Comparison of ENCODE assay signal across 8 cellular contexts in the genomic region with DNA sequence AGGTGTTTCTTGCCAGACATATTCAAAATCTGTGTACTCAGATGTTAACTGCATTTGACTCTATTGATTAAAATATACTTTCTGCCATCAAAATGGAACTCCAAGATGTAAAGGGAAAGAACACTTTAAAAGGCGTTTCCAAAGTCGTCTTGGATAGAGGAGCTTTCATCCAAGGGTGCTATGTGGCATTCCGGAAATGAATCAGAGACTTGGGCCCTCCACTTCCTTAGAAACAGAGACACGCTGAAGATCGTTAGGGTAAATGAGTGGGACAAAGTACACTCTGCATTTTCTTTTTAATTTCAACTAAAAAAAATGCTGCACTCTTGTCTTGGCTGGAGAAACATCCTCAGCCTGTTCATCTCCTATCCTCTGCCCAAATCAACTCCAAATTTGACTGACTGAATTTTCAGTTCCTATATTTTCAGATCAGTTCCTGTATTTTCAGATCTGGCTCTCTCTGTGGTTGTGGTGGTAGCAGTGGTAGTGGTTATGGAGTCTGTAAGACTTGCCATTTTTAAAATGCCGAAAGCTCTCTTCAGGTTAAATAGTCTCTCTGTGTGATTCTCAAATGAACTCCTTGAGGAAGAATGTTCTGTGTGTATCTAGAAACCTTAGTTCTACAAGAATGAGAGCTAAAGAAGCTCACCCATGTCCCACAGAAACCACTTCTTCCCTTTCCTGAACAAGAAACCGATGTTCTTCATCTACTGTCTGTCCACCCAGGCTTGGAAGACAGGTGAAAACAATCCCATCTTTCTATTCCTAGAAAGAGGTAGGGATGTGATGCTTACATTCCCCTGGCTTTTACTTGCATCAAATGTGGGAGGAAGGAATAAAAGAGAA.
DNase-seq lines count a peak whose midpoint lies in the region; ATAC-seq and TF ChIP-seq lines count a peak whose summit lies in the region.

No MANE protein-coding gene starts in this region.

- 72% methylated on average over 7 of the region's 7 CpGs for WGBS in smooth muscle cell (ENCODE audit: low lambda C conversion rate)

- ATAC-seq in GM19438 (IDR thresholded peaks at IDR 0.05; ENCODE audit: low read depth, unreplicated experiment) (peak; percentile 86), HG03097 (IDR thresholded peaks at IDR 0.05; ENCODE audit: low FRiP score, unreplicated experiment) (peak; percentile 65)

- peak; percentile 35 to 41 for DNase-seq in AML-193 (lab: John Stamatoyannopoulos, UW)
- peak; percentile 63 for DNase-seq in RPMI8226
- DNase-seq in smooth muscle cell (lab: John Stamatoyannopoulos, UW; ENCODE audit: unreplicated experiment), result no peak
- no peak for DNase-seq in NCI-H82 treated with DMSO at 0.1 percent for 48 hours (lab: John Stamatoyannopoulos, UW; ENCODE audit: unreplicated experiment)
- no peak for DNase-seq in substantia nigra (lab: John Stamatoyannopoulos, UW)
- no peak for DNase-seq in NCI-H2029 (lab: John Stamatoyannopoulos, UW)

- H3K79me2 ChIP-seq in smooth muscle cell (ENCODE audit: low read depth), result no peaks in the 10 kb centered on the region

- H3K36me3 ChIP-seq in smooth muscle cell (ENCODE audit: low read depth), result no peaks in the 10 kb centered on the region

- TF ChIP-seq CTCF in smooth muscle cell (IDR thresholded peaks at IDR 0.05; ENCODE audit: borderline replicate concordance, insufficient read depth, poor library complexity, severe bottlenecking), result no peak

- no peak overlapping the region for H3K4me3 ChIP-seq in smooth muscle cell

- no peak overlapping the region for H3K27ac ChIP-seq in smooth muscle cell (ENCODE audit: low read depth)
- H3K27ac ChIP-seq in substantia nigra (ENCODE audit: low read depth, low read length, poor library complexity, severe bottlenecking), result no peak overlapping the region

- H4K20me1 ChIP-seq in smooth muscle cell (ENCODE audit: low read depth), result peaks cover 40% of the 10 kb centered on the region

- H3K27me3 ChIP-seq in smooth muscle cell (ENCODE audit: low read depth), result peaks cover 6% of the 10 kb centered on the region

- H3K9me3 ChIP-seq in smooth muscle cell (replicated peaks; ENCODE audit: low read depth), result no peaks in the 10 kb centered on the region

- H3K4me2 ChIP-seq in smooth muscle cell, result no peak overlapping the region

- no peaks in the 10 kb centered on the region for H3F3A ChIP-seq in smooth muscle cell (ENCODE audit: low read depth)

- no peaks in the 10 kb centered on the region for H3K4me1 ChIP-seq in smooth muscle cell (ENCODE audit: low read depth)

- H2AFZ ChIP-seq in smooth muscle cell (ENCODE audit: low read depth), result no peak overlapping the region

- no peak overlapping the region for H3K9ac ChIP-seq in smooth muscle cell (ENCODE audit: low read depth)

Comparison
In these comparisons a context has a peak if more than half of its experiments do, and no peak if none do; other contexts are left out.
1. DNase-seq: peak in AML-193 (2 of 2) and RPMI8226 (single experiment); none in smooth muscle cell (single experiment), NCI-H82 treated with DMSO at 0.1 percent for 48 hours (single experiment), substantia nigra (0 of 49) and NCI-H2029 (single experiment).